In the genomic region with DNA sequence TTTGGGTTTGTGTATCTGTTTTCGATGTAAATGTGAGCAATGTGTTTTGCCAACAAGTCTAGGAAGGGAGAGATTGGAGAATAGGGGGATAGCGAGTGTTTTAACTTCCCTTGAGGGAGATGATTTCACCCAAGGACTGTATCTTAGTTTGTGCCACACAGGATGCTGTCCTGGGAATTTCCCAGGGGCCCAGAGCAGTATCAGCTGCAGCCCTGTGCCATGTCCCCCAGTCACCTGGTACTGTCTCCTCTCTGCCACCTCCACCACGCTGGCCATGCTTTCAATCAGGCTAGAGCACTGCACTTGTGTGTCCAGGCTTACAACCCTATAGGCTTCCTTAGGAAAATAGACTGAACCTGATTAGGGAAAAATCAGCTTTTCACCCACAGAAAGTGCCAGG, we compare ENCODE assay signal across 27 cellular contexts. TPM values are rescaled to one million over a fixed set of nuclear protein-coding genes. Genes with fewer than 3 reads are reported as not detected.
"Had no signal": no experiment of that assay in that cellular context is flagged by ENCODE, and none has a peak within 500 bp of the region (broad histone marks: within the 10 kb centered on the region; RNA-seq: fewer than 3 reads in every experiment).

No MANE protein-coding gene starts in this region.

- FAIRE-seq: endothelial cell of umbilical vein, islet of Langerhans, keratinocyte had no signal

- H3K9me3 ChIP-seq: esophagus muscularis mucosa, gastrocnemius medialis, heart right ventricle, left lung, lower lobe of right lung, mucosa of descending colon had no signal

- H3K4me3 Mint-ChIP-seq: mesothelial cell of epicardium, naive B cell had no signal

- DNase-seq: dermis blood vessel endothelial cell; dorsolateral prefrontal cortex; effector CD4-positive, alpha-beta T cell; effector memory CD4-positive, alpha-beta T cell; foreskin fibroblast; foreskin melanocyte; gastrocnemius medialis; glutamatergic neuron; head of caudate nucleus; heart right ventricle; hippocampal formation; left cardiac atrium; left lung; left ventricle myocardium superior; lower lobe of right lung; mesenchymal stem cell; mucosa of descending colon; naive B cell had no signal

- H3K9me3 Mint-ChIP-seq: mesothelial cell of epicardium had no signal

- H3K4me1 Mint-ChIP-seq: mesothelial cell of epicardium, naive B cell had no signal

- H3K27ac Mint-ChIP-seq: mesothelial cell of epicardium had no signal

- ATAC-seq: gastrocnemius medialis, heart right ventricle, left cardiac atrium, left lung, left ventricle myocardium superior, lower lobe of right lung, mucosa of descending colon had no signal

- H3K36me3 Mint-ChIP-seq: mesothelial cell of epicardium, naive B cell had no signal

- H3K36me3 ChIP-seq: esophagus muscularis mucosa, gastrocnemius medialis, heart right ventricle, left lung, lower lobe of right lung had no signal

- H3K4me3 ChIP-seq: coronary artery, dorsolateral prefrontal cortex, esophagus muscularis mucosa, gastrocnemius medialis, heart right ventricle, left lung, lower lobe of right lung, mucosa of descending colon had no signal

- H3K4me1 ChIP-seq: esophagus muscularis mucosa, gastrocnemius medialis, lower lobe of right lung had no signal

- H3K27ac ChIP-seq: coronary artery, dorsolateral prefrontal cortex, esophagus muscularis mucosa, gastrocnemius medialis, heart right ventricle, left lung, lower lobe of right lung had no signal

- H3K27me3 ChIP-seq: gastrocnemius medialis had no signal

RNA-seq across cellular contexts. Expression of a gene that starts 40.1 kb away (rescaled TPM):
- total RNA-seq: gastrocnemius medialis, glomerular endothelial cell, left cardiac atrium, left ventricle myocardium superior, mesenteric fat pad, myocyte had no signal
- polyA plus RNA-seq: keratinocyte had no signal
